In the genomic region with DNA sequence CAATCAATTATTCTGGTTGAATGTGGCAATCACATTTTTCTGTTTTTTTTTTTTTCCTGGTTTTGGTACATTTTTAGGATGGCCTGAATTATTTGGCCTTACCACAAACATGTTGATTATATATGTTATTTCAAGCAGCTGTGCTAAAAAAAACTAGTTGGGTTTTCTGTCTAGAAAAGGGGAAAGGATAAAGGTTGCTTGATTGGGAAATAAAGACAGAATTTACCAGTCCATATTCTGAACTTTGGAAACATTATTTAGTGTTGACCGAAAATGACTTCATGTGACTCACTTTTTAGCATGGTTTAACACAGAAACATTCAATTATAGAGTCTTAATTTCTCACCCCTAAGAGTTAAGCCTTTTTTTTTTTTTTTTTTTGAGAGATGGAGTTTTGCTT, we compare ENCODE assay signal across 25 cellular contexts. TPM values are rescaled to one million over a fixed set of nuclear protein-coding genes. Genes with fewer than 3 reads are reported as not detected.
DNase-seq lines count a peak whose midpoint lies in the region; ATAC-seq, FAIRE-seq and TF ChIP-seq lines count a peak whose summit lies in the region.
"Had no signal": no experiment of that assay in that cellular context is flagged by ENCODE, and none has a peak within 500 bp of the region (broad histone marks: within the 10 kb centered on the region; RNA-seq: fewer than 3 reads in every experiment).

No MANE protein-coding gene starts in this region.

- TF ChIP-seq EP300 in HepG2 (IDR thresholded peaks at IDR 0.05; ENCODE audit: low read depth in 2 of 2, low read length in 2 of 2) = no peak
- TF ChIP-seq EP300 in HepG2 (CRISPR knock-in tag; IDR thresholded peaks at IDR 0.05; ENCODE audit: borderline replicate concordance) = no peak
- no peak for TF ChIP-seq EP300 in tibial nerve (IDR thresholded peaks at IDR 0.05)

- H3K36me3 ChIP-seq in liver (ENCODE audit: control insufficient read depth in 4 of 4, insufficient read depth in 3 of 4, low read depth in 1 of 4, low read length in 3 of 4) (peaks cover 0 to 6% (median 2%) of the 10 kb centered on the region in 4 donors), HepG2 (replicated peaks in 1 of 2; ENCODE audit: control insufficient read depth in 1 of 2, insufficient read depth in 2 of 2, low read length in 2 of 2) (peaks cover 5 to 28% of the 10 kb centered on the region in 2 experiments), tibial nerve (peaks cover 0 to 28% (median 0%) of the 10 kb centered on the region in 3 donors), HAP-1 (replicated peaks) (peaks cover 42% of the 10 kb centered on the region)

- H3K9me3 Mint-ChIP-seq in activated naive CD8-positive, alpha-beta T cell treated with anti-CD3 and anti-CD28 coated beads for 36 hours = no peaks in the 10 kb centered on the region
- H3K9me3 Mint-ChIP-seq in osteocyte (ENCODE audit: unreplicated experiment) = no peaks in the 10 kb centered on the region
- H3K9me3 Mint-ChIP-seq: activated CD4-positive, alpha-beta T cell treated with anti-CD3 and anti-CD28 coated beads, Interleukin-2, amount 10 ng/mL, durations not matched to agents 24 days and 14 days; CD4-positive, alpha-beta memory T cell had no signal

- DNase-seq in HepG2 (ENCODE audit: low spot score) = no peak
- DNase-seq in activated naive CD8-positive, alpha-beta T cell treated with anti-CD3 and anti-CD28 coated beads for 36 hours = no peak
- DNase-seq in iris pigment epithelial cell (ENCODE audit: low read depth) = peak; percentile 54
- DNase-seq in cerebellum (ENCODE audit: low spot score) = no peak
- no peak for DNase-seq in osteocyte (ENCODE audit: extremely low spot score, unreplicated experiment)
- DNase-seq in tibial nerve (ENCODE audit: low spot score in 2 of 2) = no peak
- DNase-seq in HAP-1 (ENCODE audit: low spot score in 2 of 2) = no peak
- DNase-seq: activated CD4-positive, alpha-beta T cell treated with anti-CD3 and anti-CD28 coated beads, Interleukin-2, amount 10 ng/mL, durations not matched to agents 24 days and 14 days; activated naive CD4-positive, alpha-beta T cell treated with Interleukin-2 at 50 U/mL for 16 hours; body of pancreas; CD4-positive, alpha-beta memory T cell; cortex of kidney; DMS53; heart right ventricle; lower lobe of right lung; NCI-H1694 treated with DMSO at 0.1 percent for 48 hours; NCI-H774; Right ventricle myocardium superior; stimulated activated CD4-positive, alpha-beta T cell treated with anti-CD3 and anti-CD28 coated beads, Interleukin-15, amount 100 ng/mL, for 24 hours had no signal

- FAIRE-seq in HepG2 (lab: Jason Lieb, UNC) = no peak
- FAIRE-seq: endometrium, GM12891, islet of Langerhans had no signal

- WGBS in liver = 31% methylated on average over 1 of the region's 1 CpG
- WGBS in HepG2 (ENCODE audit: low lambda C conversion rate) = 82% methylated on average over 1 of the region's 1 CpG
- WGBS in tibial nerve, 2 donors = 59 to 67% methylated on average over 1 of the region's 1 CpG

- no peak for ATAC-seq in HepG2
- ATAC-seq: body of pancreas, heart right ventricle, K562, lower lobe of right lung had no signal

- in situ Hi-C loops in HepG2 (cut with HindIII; ENCODE audit: extremely low pct_ligation_motif_present, low pct_unique_long_range_greater_than_20kb) (no loop called here), HAP-1 (cut with MboI; ENCODE audit: low sequenced_read_pairs) (no loop called here)

- no peak overlapping the region for H3K4me3 Mint-ChIP-seq in activated naive CD8-positive, alpha-beta T cell treated with anti-CD3 and anti-CD28 coated beads for 36 hours
- no peak overlapping the region for H3K4me3 Mint-ChIP-seq in osteocyte (ENCODE audit: unreplicated experiment)
- H3K4me3 Mint-ChIP-seq: activated CD4-positive, alpha-beta T cell treated with anti-CD3 and anti-CD28 coated beads, Interleukin-2, amount 10 ng/mL, durations not matched to agents 24 days and 14 days had no signal

- H3K4me3 ChIP-seq in liver (ENCODE audit: low read depth in 1 of 3, low read length in 3 of 3) (no peak overlapping the region), HepG2 (replicated peaks in 1 of 3; ENCODE audit: insufficient read depth in 1 of 3, low read depth in 2 of 3, low read length in 3 of 3) (no peak overlapping the region), tibial nerve (no peak overlapping the region), HAP-1 (no peak overlapping the region)
- H3K4me3 ChIP-seq: body of pancreas, K562, lower lobe of right lung, suprapubic skin had no signal

- POLR2A ChIA-PET in HepG2 (lab: Yijun Ruan, JAX) = no interaction called here

- TF ChIP-seq RAD21 in liver (IDR thresholded peaks at IDR 0.05) (no peak), HepG2 (CRISPR knock-in tag; IDR thresholded peaks at IDR 0.05) (no peak)

- H4K20me1 ChIP-seq in HepG2 (ENCODE audit: insufficient read depth, low read length) = peaks cover 99% of the 10 kb centered on the region

- H3K27ac ChIP-seq in liver (ENCODE audit: low read depth in 1 of 2, low read length in 2 of 2) (peak overlapping the region; percentile 69 to 86), HepG2 (ENCODE audit: extremely low read length, insufficient read depth, low read length) (no peak overlapping the region), tibial nerve (no peak overlapping the region)
- H3K27ac ChIP-seq: lower lobe of right lung, suprapubic skin had no signal

- BruUV-seq in HepG2 (replicated peaks; lab: Mats Ljungman, UMichigan) = no TSS peak

- H3K4me1 Mint-ChIP-seq in activated naive CD8-positive, alpha-beta T cell treated with anti-CD3 and anti-CD28 coated beads for 36 hours = peaks cover 62% of the 10 kb centered on the region
- H3K4me1 Mint-ChIP-seq in osteocyte (ENCODE audit: unreplicated experiment) = peaks cover 71% of the 10 kb centered on the region

- H2AFZ ChIP-seq in HepG2 (ENCODE audit: low read length) = no peak overlapping the region

- H3K27ac Mint-ChIP-seq in activated naive CD8-positive, alpha-beta T cell treated with anti-CD3 and anti-CD28 coated beads for 36 hours = peak overlapping the region; percentile 25
- H3K27ac Mint-ChIP-seq in osteocyte (ENCODE audit: unreplicated experiment) = no peak overlapping the region

- H3K27me3 Mint-ChIP-seq in activated naive CD8-positive, alpha-beta T cell treated with anti-CD3 and anti-CD28 coated beads for 36 hours = no peaks in the 10 kb centered on the region
- H3K27me3 Mint-ChIP-seq in osteocyte (ENCODE audit: unreplicated experiment) = no peaks in the 10 kb centered on the region
- H3K27me3 Mint-ChIP-seq: activated CD4-positive, alpha-beta T cell treated with anti-CD3 and anti-CD28 coated beads, Interleukin-2, amount 10 ng/mL, durations not matched to agents 24 days and 14 days; CD4-positive, alpha-beta memory T cell had no signal

- TF ChIP-seq CTCF in liver (IDR thresholded peaks at IDR 0.05; ENCODE audit: low read depth, low read length, missing input control) = no peak
- no peak for TF ChIP-seq CTCF in HepG2 (CRISPR knock-in tag; IDR thresholded peaks at IDR 0.05)
- TF ChIP-seq CTCF in osteocyte (IDR thresholded peaks at IDR 0.05) = no peak
- no peak for TF ChIP-seq CTCF in tibial nerve (IDR thresholded peaks at IDR 0.05)

- CTCF ChIA-PET in HepG2 (lab: Yijun Ruan, JAX; ENCODE audit: low intra/inter-chr PET ratio, low total read pairs) = no interaction called here

- H3K79me2 ChIP-seq in HepG2 (ENCODE audit: insufficient read depth, low read length) = peaks cover 100% of the 10 kb centered on the region

- no peaks in the 10 kb centered on the region for H3K27me3 ChIP-seq in liver (ENCODE audit: control insufficient read depth in 4 of 4, insufficient read depth in 4 of 4, low read length in 3 of 4)
- H3K27me3 ChIP-seq in HepG2 (ENCODE audit: control insufficient read depth in 1 of 2, insufficient read depth in 2 of 2, low read length in 2 of 2) = no peaks in the 10 kb centered on the region
- no peaks in the 10 kb centered on the region for H3K27me3 ChIP-seq in tibial nerve
- no peaks in the 10 kb centered on the region for H3K27me3 ChIP-seq in HAP-1 (ENCODE audit: low read depth)
- H3K27me3 ChIP-seq: body of pancreas, heart right ventricle, suprapubic skin had no signal

- intact Hi-C loops in HepG2 (cut with micrococcal nuclease; ENCODE audit: unreplicated experiment) = no loop called here

- H3K4me1 ChIP-seq in liver (ENCODE audit: control insufficient read depth in 4 of 4, insufficient read depth in 4 of 4, low read length in 3 of 4) (peaks cover 18 to 55% (median 49%) of the 10 kb centered on the region in 4 donors), HepG2 (ENCODE audit: insufficient read depth, low read length) (peaks cover 88% of the 10 kb centered on the region), tibial nerve (peaks cover 0 to 95% (median 49%) of the 10 kb centered on the region in 4 donors), HAP-1 (peaks cover 84% of the 10 kb centered on the region)

- H3K9ac ChIP-seq in liver (ENCODE audit: low read depth in 1 of 2, low read length in 2 of 2) (no peak overlapping the region), HepG2 (ENCODE audit: insufficient read depth, low read depth, low read length) (no peak overlapping the region)

- H3K4me2 ChIP-seq in HepG2 (ENCODE audit: low read depth, low read length) = no peak overlapping the region

- H3K9me3 ChIP-seq in liver (ENCODE audit: control insufficient read depth in 4 of 4, low read length in 3 of 4) (no peaks in the 10 kb centered on the region), HepG2 (ENCODE audit: low read length) (no peaks in the 10 kb centered on the region), tibial nerve (no peaks in the 10 kb centered on the region), HAP-1 (no peaks in the 10 kb centered on the region)
- H3K9me3 ChIP-seq: body of pancreas, heart right ventricle, lower lobe of right lung, suprapubic skin had no signal

- TF ChIP-seq POLR2A in HepG2 (IDR thresholded peaks at IDR 0.05; ENCODE audit: insufficient read depth in 1 of 2, low read depth in 2 of 2, low read length in 2 of 2) (no peak), tibial nerve (IDR thresholded peaks at IDR 0.05) (no peak)

- peaks cover 29% of the 10 kb centered on the region for H3K36me3 Mint-ChIP-seq in activated naive CD8-positive, alpha-beta T cell treated with anti-CD3 and anti-CD28 coated beads for 36 hours
- H3K36me3 Mint-ChIP-seq in osteocyte (ENCODE audit: unreplicated experiment) = peaks cover 39% of the 10 kb centered on the region

RNA-seq across cellular contexts. Expression of a gene that starts 8.1 kb away (rescaled TPM):
- total RNA-seq in liver = 100 to 1,000 TPM; 120 to 134 TPM
- 100 to 1,000 TPM in 1 of 2 donors, 10 to 100 TPM in 1; 67.5 to 127 TPM for polyA plus RNA-seq in liver
- total RNA-seq in HepG2 (2016; rRNA removed; fragmentation: Illumina TruSeq; extraction: Trizol) = 218 and 361 TPM in 2 replicates
- 66.4 and 72.5 TPM in 2 replicates for total RNA-seq in HepG2 (2016; cell fraction: cytosol; rRNA removed; fragmentation: Illumina TruSeq; extraction: Trizol; ENCODE audit: low read depth)
- total RNA-seq in HepG2 (2016; cell fraction: insoluble cytoplasmic fraction; rRNA removed; fragmentation: Illumina TruSeq; extraction: Trizol) = 223 and 347 TPM in 2 replicates
- 116 and 131 TPM in 2 replicates for total RNA-seq in HepG2 (2016; cell fraction: membrane; rRNA removed; fragmentation: Illumina TruSeq; extraction: Trizol)
- 154 and 168 TPM in 2 replicates for total RNA-seq in HepG2 (2016; cell fraction: nucleus; rRNA removed; fragmentation: Illumina TruSeq; extraction: Trizol)
- 182 and 219 TPM in 2 replicates for polyA plus RNA-seq in HepG2 (2011; rRNA removed)
- 86.8 and 139 TPM in 2 replicates for polyA plus RNA-seq in HepG2 (2011; cell fraction: cytosol; rRNA removed)
- polyA plus RNA-seq in HepG2 (2011; cell fraction: nucleus; rRNA removed) = 33.5 and 47.3 TPM in 2 replicates
- polyA plus RNA-seq in HepG2 (2012) = 278 and 287 TPM in 2 replicates
- polyA plus RNA-seq in HepG2 (2016; cell fraction: cytosol; fragmentation: Illumina TruSeq; extraction: Trizol; ENCODE audit: low read depth) = 106 and 118 TPM in 2 replicates
- polyA plus RNA-seq in HepG2 (2016; cell fraction: insoluble cytoplasmic fraction; fragmentation: Illumina TruSeq; extraction: Trizol; ENCODE audit: low read depth) = 520 and 546 TPM in 2 replicates
- polyA plus RNA-seq in HepG2 (2016; cell fraction: membrane; fragmentation: Illumina TruSeq; extraction: Trizol; ENCODE audit: low read depth) = 179 and 180 TPM in 2 replicates
- polyA plus RNA-seq in HepG2 (2016; cell fraction: nucleus; fragmentation: Illumina TruSeq; extraction: Trizol; ENCODE audit: insufficient read depth, low read depth) = 220 and 225 TPM in 2 replicates
- 31.6 and 63.1 TPM in 2 replicates for polyA minus RNA-seq in HepG2 (2011; rRNA and poly(A)+ RNA removed; ENCODE audit: low replicate concordance)
- polyA minus RNA-seq in HepG2 (2011; cell fraction: cytosol; rRNA and poly(A)+ RNA removed) = 79.8 and 80.8 TPM in 2 replicates
- 155 and 159 TPM in 2 replicates for polyA minus RNA-seq in HepG2 (2011; cell fraction: nucleus; rRNA and poly(A)+ RNA removed)
- 100 to 1,000 TPM; 275 to 293 TPM for total RNA-seq in activated naive CD8-positive, alpha-beta T cell treated with anti-CD3 and anti-CD28 coated beads for 36 hours
- total RNA-seq in cerebellum = 339 TPM
- total RNA-seq in osteocyte = 466 and 488 TPM in 2 replicates
- 100 to 1,000 TPM; 256 to 333 (median 316) TPM for total RNA-seq in tibial nerve

Comparison
In these comparisons a context has a peak if more than half of its experiments do, and no peak if none do; other contexts are left out.
1. H3K27ac ChIP-seq: peak in liver (2 of 2); none in HepG2 (single experiment) and tibial nerve (0 of 4).